Comparison of ENCODE assay signal across 13 cellular contexts in the genomic region with DNA sequence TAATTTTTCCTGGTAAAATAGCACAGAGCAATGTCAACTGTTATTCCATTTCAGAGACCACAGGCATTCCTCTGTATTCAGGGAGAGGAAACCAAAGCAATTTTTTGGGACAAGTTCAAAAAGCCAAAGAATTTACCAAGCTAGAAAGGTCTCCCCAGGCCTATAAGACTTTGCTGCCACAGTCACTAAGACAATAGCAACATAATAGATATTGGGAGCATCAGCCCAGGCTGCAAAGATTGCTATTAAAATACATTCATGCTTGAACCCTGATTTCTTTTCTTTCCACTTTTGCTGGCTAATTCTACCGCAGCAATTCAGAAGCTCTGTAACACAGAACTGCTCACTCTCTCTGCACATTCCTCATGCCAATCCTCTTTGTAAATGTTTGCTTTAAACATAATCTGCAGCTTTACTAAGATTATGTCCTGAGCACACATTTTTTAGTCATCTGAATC.
A peak's percentile ranks its signal among the peaks of the same experiment; 100 is the strongest.
DNase-seq lines count a peak whose midpoint lies in the region; ATAC-seq and TF ChIP-seq lines count a peak whose summit lies in the region.
"Had no signal": no experiment of that assay in that cellular context is flagged by ENCODE, and none has a peak within 500 bp of the region (broad histone marks: within the 10 kb centered on the region; RNA-seq: fewer than 3 reads in every experiment).

No MANE protein-coding gene starts in this region.

- H3K79me2 ChIP-seq in PC-9 (ENCODE audit: low read depth), result no peaks in the 10 kb centered on the region

- H3K4me3 ChIP-seq in PC-9 (peak overlapping the region; percentile 3; the same call in 1 of the 2 replicates), esophagus muscularis mucosa (no peak overlapping the region)
- H3K4me3 ChIP-seq: BLaER1 treated with 17β-estradiol and CSF1 and Interleukin-3, amounts not matched to agents 10 nM and 100 nM had no signal

- H3K36me3 ChIP-seq in PC-9 (ENCODE audit: low read depth) (no peaks in the 10 kb centered on the region), esophagus muscularis mucosa (no peaks in the 10 kb centered on the region)
- H3K36me3 ChIP-seq: BLaER1 treated with 17β-estradiol and CSF1 and Interleukin-3, amounts not matched to agents 10 nM and 100 nM had no signal

- H3K4me3 Mint-ChIP-seq in osteocyte (ENCODE audit: unreplicated experiment), result peak overlapping the region; percentile 8
- H3K4me3 Mint-ChIP-seq: activated T-helper 17 cell treated with anti-CD3 and anti-CD28 coated beads, Interleukin-2, amount 50 U/mL, for 72 hours; naive thymus-derived CD8-positive, alpha-beta T cell; stimulated activated naive CD8-positive, alpha-beta T cell treated with anti-CD3 and anti-CD28 coated beads, Interleukin-15, amount 100 ng/mL, for 72 hours had no signal

- H3K27me3 ChIP-seq in PC-9 (ENCODE audit: insufficient read depth, low read depth) (no peaks in the 10 kb centered on the region), esophagus muscularis mucosa (no peaks in the 10 kb centered on the region)
- H3K27me3 ChIP-seq: BLaER1 treated with 17β-estradiol and CSF1 and Interleukin-3, amounts not matched to agents 10 nM and 100 nM had no signal

- intact Hi-C loops in PC-9 (cut with micrococcal nuclease; ENCODE audit: unreplicated experiment) (no loop called here), esophagus muscularis mucosa (cut with DNase I) (no loop called here)

- H4K20me1 ChIP-seq in PC-9 (ENCODE audit: insufficient read depth), result no peaks in the 10 kb centered on the region
- H4K20me1 ChIP-seq: BLaER1 treated with 17β-estradiol and CSF1 and Interleukin-3, amounts not matched to agents 10 nM and 100 nM had no signal

- WGBS in esophagus muscularis mucosa, result 32% methylated on average over 1 of the region's 1 CpG

- no peaks in the 10 kb centered on the region for H3K27me3 Mint-ChIP-seq in osteocyte (ENCODE audit: unreplicated experiment)
- H3K27me3 Mint-ChIP-seq: activated T-helper 17 cell treated with anti-CD3 and anti-CD28 coated beads, Interleukin-2, amount 50 U/mL, for 72 hours; naive thymus-derived CD8-positive, alpha-beta T cell; stimulated activated naive CD8-positive, alpha-beta T cell treated with anti-CD3 and anti-CD28 coated beads, Interleukin-15, amount 100 ng/mL, for 72 hours had no signal

- ATAC-seq in HG03139 (IDR thresholded peaks at IDR 0.05; ENCODE audit: unreplicated experiment) (no peak), GM19035 (IDR thresholded peaks at IDR 0.05; ENCODE audit: unreplicated experiment) (no peak)
- ATAC-seq: activated T-helper 17 cell treated with anti-CD3 and anti-CD28 coated beads, Interleukin-2, amount 50 U/mL, for 72 hours; naive thymus-derived CD8-positive, alpha-beta T cell; stimulated activated naive CD8-positive, alpha-beta T cell treated with anti-CD3 and anti-CD28 coated beads, Interleukin-15, amount 100 ng/mL, for 72 hours had no signal

- H3K27ac ChIP-seq in PC-9, result peak overlapping the region; percentile 40
- H3K27ac ChIP-seq in esophagus muscularis mucosa (replicated peaks in 1 of 4), result peak overlapping the region; percentile 70 to 79 (median 75)
- H3K27ac ChIP-seq: BLaER1 treated with 17β-estradiol and CSF1 and Interleukin-3, amounts not matched to agents 10 nM and 100 nM had no signal

- no peaks in the 10 kb centered on the region for H3K36me3 Mint-ChIP-seq in osteocyte (ENCODE audit: unreplicated experiment)
- H3K36me3 Mint-ChIP-seq: naive thymus-derived CD8-positive, alpha-beta T cell had no signal

- no peaks in the 10 kb centered on the region for H3K9me3 Mint-ChIP-seq in osteocyte (ENCODE audit: unreplicated experiment)
- H3K9me3 Mint-ChIP-seq: activated T-helper 17 cell treated with anti-CD3 and anti-CD28 coated beads, Interleukin-2, amount 50 U/mL, for 72 hours; naive thymus-derived CD8-positive, alpha-beta T cell; stimulated activated naive CD8-positive, alpha-beta T cell treated with anti-CD3 and anti-CD28 coated beads, Interleukin-15, amount 100 ng/mL, for 72 hours had no signal

- POLR2A ChIA-PET in PC-9 (lab: Charles Lee; ENCODE audit: unreplicated experiment), result interaction anchor here (0.6 to 1.0 kb wide), 4 partner anchors 9 to 105 kb away, joined by 3 to 9 read pairs (median 5); a partner anchor contains a TSS

- H3K4me1 Mint-ChIP-seq in osteocyte (ENCODE audit: unreplicated experiment), result peaks cover 72% of the 10 kb centered on the region
- H3K4me1 Mint-ChIP-seq: activated T-helper 17 cell treated with anti-CD3 and anti-CD28 coated beads, Interleukin-2, amount 50 U/mL, for 72 hours had no signal

- H3K9me3 ChIP-seq in PC-9 (ENCODE audit: insufficient read depth, low read depth) (no peaks in the 10 kb centered on the region), esophagus muscularis mucosa (no peaks in the 10 kb centered on the region)
- H3K9me3 ChIP-seq: BLaER1 treated with 17β-estradiol and CSF1 and Interleukin-3, amounts not matched to agents 10 nM and 100 nM had no signal

- peak overlapping the region; percentile 90 for H3K27ac Mint-ChIP-seq in osteocyte (ENCODE audit: unreplicated experiment)
- H3K27ac Mint-ChIP-seq: activated T-helper 17 cell treated with anti-CD3 and anti-CD28 coated beads, Interleukin-2, amount 50 U/mL, for 72 hours; naive thymus-derived CD8-positive, alpha-beta T cell had no signal

- CTCF ChIA-PET in PC-9 (lab: Charles Lee), result interaction anchor here (0.6 to 0.7 kb wide), 3 partner anchors 11 to 15 kb away, joined by 3 to 8 read pairs (median 4); no protein-coding TSS in a partner anchor

- peak overlapping the region; percentile 44 for H3K4me2 ChIP-seq in PC-9

- H3K4me1 ChIP-seq in PC-9 (replicated peaks; ENCODE audit: insufficient read depth) (peaks cover 67% of the 10 kb centered on the region), esophagus muscularis mucosa (peaks cover 46 to 98% (median 90%) of the 10 kb centered on the region in 4 donors)

- TF ChIP-seq CTCF in PC-9 (conservative IDR thresholded peaks at IDR 0.05), result no peak
- TF ChIP-seq CTCF in esophagus muscularis mucosa (IDR thresholded peaks at IDR 0.05), result no peak
- TF ChIP-seq CTCF in osteocyte (IDR thresholded peaks at IDR 0.05), result no peak

- no peak overlapping the region for H2AFZ ChIP-seq in PC-9

- BruUV-seq in PC-9 (replicated peaks; lab: Mats Ljungman, UMichigan), result no TSS peak

- H3F3A ChIP-seq in PC-9 (ENCODE audit: insufficient read depth, low read depth), result peaks cover 24% of the 10 kb centered on the region

- no peaks in the 10 kb centered on the region for H3K9me2 ChIP-seq in PC-9 (ENCODE audit: insufficient read depth)

- TF ChIP-seq EP300 in esophagus muscularis mucosa (IDR thresholded peaks at IDR 0.05), result no peak

- TF ChIP-seq POLR2A in esophagus muscularis mucosa (IDR thresholded peaks at IDR 0.05; ENCODE audit: low read depth), result no peak

- DNase-seq in AG08395 (ENCODE audit: low spot score), result peak; percentile 76
- DNase-seq in PC-9, result peak in 1 of 2 experiments; percentile 79
- DNase-seq in esophagus muscularis mucosa (ENCODE audit: extremely low spot score), result no peak
- no peak for DNase-seq in osteocyte (ENCODE audit: extremely low spot score, unreplicated experiment)
- no peak for DNase-seq in NCI-H345 (lab: John Stamatoyannopoulos, UW)
- DNase-seq in activated CD4-positive, alpha-beta T cell treated with anti-CD3 and anti-CD28 coated beads, Interleukin-2, amount 50 U/mL, for 48 hours, result no peak
- DNase-seq: naive thymus-derived CD8-positive, alpha-beta T cell; NCI-H2029; stimulated activated naive CD8-positive, alpha-beta T cell treated with anti-CD3 and anti-CD28 coated beads, Interleukin-15, amount 100 ng/mL, for 72 hours had no signal
